In genomic region chr19:29562299-29563297, GRCh38 we compare ENCODE assay signal across 26 cellular contexts. TPM values are rescaled to one million over a fixed set of nuclear protein-coding genes. Genes with fewer than 3 reads are reported as not detected.
DNase-seq lines count a peak whose midpoint lies in the region; ATAC-seq and TF ChIP-seq lines count a peak whose summit lies in the region.
"Had no signal": no experiment of that assay in that cellular context is flagged by ENCODE, and none has a peak within 500 bp of the region (broad histone marks: within the 10 kb centered on the region; RNA-seq: fewer than 3 reads in every experiment).

No MANE protein-coding gene starts in this region.

- peaks cover 8% of the 10 kb centered on the region for H3K4me1 Mint-ChIP-seq in activated CD4-positive, alpha-beta T cell treated with anti-CD3 and anti-CD28 coated beads, Interleukin-2, amount 10 ng/mL, durations not matched to agents 24 days and 14 days
- H3K4me1 Mint-ChIP-seq: B cell had no signal

- no peaks in the 10 kb centered on the region for H3K36me3 Mint-ChIP-seq in activated CD4-positive, alpha-beta T cell treated with anti-CD3 and anti-CD28 coated beads, Interleukin-2, amount 10 ng/mL, durations not matched to agents 24 days and 14 days (ENCODE audit: low read depth)
- H3K36me3 Mint-ChIP-seq: CD8-positive, alpha-beta T cell had no signal

- DNase-seq in coronary artery (ENCODE audit: low spot score) (peak; percentile 50), left lobe of liver (ENCODE audit: low spot score) (peak; percentile 32), upper lobe of right lung (no peak), activated gamma-delta T cell treated with Interleukin-2 at 50 U/mL for 16 hours (no peak)
- DNase-seq in effector CD8-positive, alpha-beta T cell (lab: John Stamatoyannopoulos, UW), result no peak
- no peak for DNase-seq in activated CD4-positive, alpha-beta T cell treated with anti-CD3 and anti-CD28 coated beads, Interleukin-2, amount 10 ng/mL, durations not matched to agents 24 days and 14 days
- DNase-seq: CD8-positive, alpha-beta T cell; DMS 273 treated with DMSO at 0.1 percent for 48 hours; DMS79 treated with DMSO at 0.1 percent for 48 hours; GF-D8; H7; NCI-H1048; NCI-H1694; NCI-H2029 treated with DMSO at 0.1 percent for 48 hours; NCI-H446 treated with DMSO at 0.1 percent for 48 hours; NCI-H526; NCI-H82; NK-92 treated with Interleukin-12 subunit alpha and Interleukin-12 subunit beta, amount 100 ng/mL, for 24 hours; PC-3; SHP77 had no signal

- H3K36me3 ChIP-seq in HEK293 (ENCODE audit: control insufficient read depth in 2 of 2, insufficient read depth in 1 of 2, low read length in 2 of 2) (no peaks in the 10 kb centered on the region), upper lobe of right lung (no peaks in the 10 kb centered on the region)

- H3K4me3 ChIP-seq in HEK293 (ENCODE audit: low read depth, low read length), result no peak overlapping the region
- no peak overlapping the region for H3K4me3 ChIP-seq in coronary artery
- no peak overlapping the region for H3K4me3 ChIP-seq in upper lobe of right lung

- H3K27me3 Mint-ChIP-seq in activated CD4-positive, alpha-beta T cell treated with anti-CD3 and anti-CD28 coated beads, Interleukin-2, amount 10 ng/mL, durations not matched to agents 24 days and 14 days, result peaks cover 9% of the 10 kb centered on the region

- H3K9me3 Mint-ChIP-seq in activated CD4-positive, alpha-beta T cell treated with anti-CD3 and anti-CD28 coated beads, Interleukin-2, amount 10 ng/mL, durations not matched to agents 24 days and 14 days, result peaks cover 13% of the 10 kb centered on the region

- no peak overlapping the region for H3K4me3 Mint-ChIP-seq in activated CD4-positive, alpha-beta T cell treated with anti-CD3 and anti-CD28 coated beads, Interleukin-2, amount 10 ng/mL, durations not matched to agents 24 days and 14 days
- H3K4me3 Mint-ChIP-seq: B cell; CD8-positive, alpha-beta T cell had no signal

- no peak for TF ChIP-seq CTCF in HEK293 (tag by site-specific recombination; IDR thresholded peaks at IDR 0.05)
- no peak for TF ChIP-seq CTCF in coronary artery (IDR thresholded peaks at IDR 0.05)
- no peak for TF ChIP-seq CTCF in upper lobe of right lung (IDR thresholded peaks at IDR 0.05)

- POLR2A ChIA-PET in HEK293 (lab: Yijun Ruan, JAX), result interaction anchor here (0.7 to 1.0 kb wide), 2 partner anchors 12 to 53 kb away, joined by 3 to 4 read pairs; no protein-coding TSS in a partner anchor

- H3K9me3 ChIP-seq in HEK293 (ENCODE audit: control insufficient read depth, insufficient read depth, low read depth, low read length) (peaks cover 7% of the 10 kb centered on the region; the same call in 1 of the 2 replicates), upper lobe of right lung (peaks cover 4% of the 10 kb centered on the region)

- H3K4me1 ChIP-seq in HEK293 (ENCODE audit: control insufficient read depth, insufficient read depth, low read length) (0 out of 2 replicates have a peak, but pooled peaks cover 6% of the 10 kb centered on the region), upper lobe of right lung (no peaks in the 10 kb centered on the region)

- intact Hi-C loops in upper lobe of right lung (cut with DNase I), result no loop called here
- intact Hi-C loops in activated CD4-positive, alpha-beta T cell treated with anti-CD3 and anti-CD28 coated beads, Interleukin-2, amount 10 ng/mL, durations not matched to agents 24 days and 14 days (cut with micrococcal nuclease), result no loop called here

- ATAC-seq in left lobe of liver (no peak), upper lobe of right lung (peak; percentile 30)
- ATAC-seq: CD8-positive, alpha-beta T cell; PC-3 had no signal

- CTCF ChIA-PET in HEK293 (lab: Yijun Ruan, JAX), result interaction anchor here (0.7 to 0.9 kb wide), 2 partner anchors 12 to 131 kb away, joined by 4 read pairs; no protein-coding TSS in a partner anchor

- H3K27me3 ChIP-seq in upper lobe of right lung, result peaks cover 4% of the 10 kb centered on the region

- no peak overlapping the region for H3K27ac ChIP-seq in HEK293 (ENCODE audit: extremely low read depth, low read depth, low read length)
- no peak overlapping the region for H3K27ac ChIP-seq in coronary artery
- H3K27ac ChIP-seq in upper lobe of right lung, result no peak overlapping the region
- H3K27ac ChIP-seq: C4-2B had no signal

- no peak overlapping the region for H3K27ac Mint-ChIP-seq in activated CD4-positive, alpha-beta T cell treated with anti-CD3 and anti-CD28 coated beads, Interleukin-2, amount 10 ng/mL, durations not matched to agents 24 days and 14 days
- H3K27ac Mint-ChIP-seq: B cell had no signal

TF ChIP-seq in HEK293, 187 proteins besides CTCF, POLR2A, EP300 and RAD21:
- no peak for TF ChIP-seq ZBTB48 (tag by site-specific recombination; IDR thresholded peaks at IDR 0.05)
- TF ChIP-seq ZNF157 (tag by site-specific recombination; IDR thresholded peaks at IDR 0.05), result no peak
- TF ChIP-seq ZFHX2 (tag by site-specific recombination; conservative IDR thresholded peaks at IDR 0.05), result peak; percentile 59
- TF ChIP-seq ZNF16 (tag by site-specific recombination; IDR thresholded peaks at IDR 0.05; ENCODE audit: low read depth), result no peak
- no peak for TF ChIP-seq SCRT1 (tag by site-specific recombination; IDR thresholded peaks at IDR 0.05; ENCODE audit: borderline replicate concordance)
- no peak for TF ChIP-seq SP2 (tag by site-specific recombination; IDR thresholded peaks at IDR 0.05)
- TF ChIP-seq ZNF362 (tag by site-specific recombination; IDR thresholded peaks at IDR 0.05), result no peak
- TF ChIP-seq ZNF221 (tag by site-specific recombination; IDR thresholded peaks at IDR 0.05; ENCODE audit: borderline replicate concordance), result no peak
- no peak for TF ChIP-seq KLF7 (tag by site-specific recombination; IDR thresholded peaks at IDR 0.05; ENCODE audit: borderline replicate concordance)
- no peak for TF ChIP-seq TSHZ1 (tag by site-specific recombination; IDR thresholded peaks at IDR 0.05; ENCODE audit: borderline replicate concordance)
- no peak for TF ChIP-seq ZSCAN23 (tag by site-specific recombination; IDR thresholded peaks at IDR 0.05)
- no peak for TF ChIP-seq ZNF585B (tag by site-specific recombination; IDR thresholded peaks at IDR 0.05)
- TF ChIP-seq ZNF639 (tag by site-specific recombination; IDR thresholded peaks at IDR 0.05), result no peak
- TF ChIP-seq EGR2 (tag by site-specific recombination; IDR thresholded peaks at IDR 0.05; ENCODE audit: low read depth), result peak; percentile 20; the same call in 1 of the 2 replicates

RNA-seq across cellular contexts. Expression of gene VSTM2B, which starts 36.8 kb away (rescaled TPM):
- total RNA-seq in left lobe of liver, result not detected
- total RNA-seq in upper lobe of right lung, result not detected
- total RNA-seq in activated CD4-positive, alpha-beta T cell treated with anti-CD3 and anti-CD28 coated beads, Interleukin-2, amount 10 ng/mL, durations not matched to agents 24 days and 14 days, result not detected in 2 replicates
- total RNA-seq: B cell; CD8-positive, alpha-beta T cell; HT-29; PC-3; RPMI7951; SK-MEL-5 had no signal

RNA-seq across cellular contexts. Expression of gene POP4, which starts 43.5 kb away (rescaled TPM):
- total RNA-seq in left lobe of liver (35.2 TPM), upper lobe of right lung (58.8 TPM)
- 121 TPM in 2 replicates for total RNA-seq in activated CD4-positive, alpha-beta T cell treated with anti-CD3 and anti-CD28 coated beads, Interleukin-2, amount 10 ng/mL, durations not matched to agents 24 days and 14 days

Comparison
In these comparisons a context has a peak if more than half of its experiments do, and no peak if none do; other contexts are left out.
1. DNase-seq: peak in coronary artery (single experiment) and left lobe of liver (single experiment); none in upper lobe of right lung (single experiment), effector CD8-positive, alpha-beta T cell (single experiment), activated gamma-delta T cell treated with Interleukin-2 at 50 U/mL for 16 hours (single experiment) and activated CD4-positive, alpha-beta T cell treated with anti-CD3 and anti-CD28 coated beads, Interleukin-2, amount 10 ng/mL, durations not matched to agents 24 days and 14 days (single experiment).